ENCODE assay signal across 8 cellular contexts in the genomic region with DNA sequence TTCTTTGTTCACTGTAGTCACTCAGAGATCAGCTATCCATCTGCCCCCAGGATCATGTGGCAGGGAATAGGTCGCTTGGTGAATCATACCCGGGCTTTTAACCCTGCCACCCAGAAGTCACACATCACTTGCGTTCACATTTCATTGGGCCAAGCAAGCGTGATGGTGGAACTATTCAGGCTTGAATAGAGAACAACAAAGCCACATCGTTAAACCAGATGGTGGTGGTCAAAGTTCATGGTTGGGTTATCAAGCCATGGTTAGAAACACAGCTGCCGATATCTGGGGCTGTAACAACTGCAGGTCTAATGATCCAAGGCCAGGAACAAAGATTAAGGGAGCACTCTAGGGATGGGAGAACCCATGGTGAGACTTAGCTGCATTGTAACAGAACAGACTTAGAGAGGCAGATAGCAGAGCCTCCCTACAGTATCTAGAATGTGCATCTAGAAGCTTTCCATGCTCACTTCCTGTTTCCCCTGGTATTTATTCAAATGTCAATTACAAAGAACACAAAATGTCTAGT. TPM values are rescaled to one million over a fixed set of nuclear protein-coding genes. Genes with fewer than 3 reads are reported as not detected.
DNase-seq lines count a peak whose midpoint lies in the region; ATAC-seq and TF ChIP-seq lines count a peak whose summit lies in the region.

No MANE protein-coding gene starts in this region.

- H3K4me1 ChIP-seq in GM23248 (ENCODE audit: insufficient read depth): peaks cover 29% of the 10 kb centered on the region

- H3K9ac ChIP-seq in GM23248: no peak overlapping the region

- peaks cover 4% of the 10 kb centered on the region for H3K9me3 Mint-ChIP-seq in activated B cell treated with CpG ODN at 0.5 μM for 24 hours
- peaks cover 7% of the 10 kb centered on the region for H3K9me3 Mint-ChIP-seq in type B pancreatic cell

- in situ Hi-C loops in Caki2 (cut with HindIII; ENCODE audit: low pct_unique_long_range_greater_than_20kb, low sequenced_read_pairs) (no loop called here), GM23248 (cut with MboI) (no loop called here)

- H3K4me2 ChIP-seq in GM23248 (ENCODE audit: unreplicated experiment): no peak overlapping the region

- H3K4me3 ChIP-seq in GM23248: no peak overlapping the region

- TF ChIP-seq CTCF in activated B cell treated with CpG ODN at 0.5 μM for 24 hours (IDR thresholded peaks at IDR 0.05) (no peak), type B pancreatic cell (conservative IDR thresholded peaks at IDR 0.05) (no peak)

- H3K27ac Mint-ChIP-seq in activated B cell treated with CpG ODN at 0.5 μM for 24 hours (peak overlapping the region; percentile 99), type B pancreatic cell (no peak overlapping the region)

- peak; percentile 93 for DNase-seq in Caki2 (ENCODE audit: low read depth)
- peak; percentile 40 for DNase-seq in activated B cell treated with CpG ODN at 0.5 μM for 24 hours
- DNase-seq in type B pancreatic cell (ENCODE audit: extremely low spot score, unreplicated experiment): no peak
- DNase-seq in A172 (ENCODE audit: low spot score): no peak
- DNase-seq in NCI-H1048 (lab: John Stamatoyannopoulos, UW): no peak
- no peak for DNase-seq in GM23248

- H3K4me3 Mint-ChIP-seq in activated B cell treated with CpG ODN at 0.5 μM for 24 hours: peak overlapping the region; percentile 90
- no peak overlapping the region for H3K4me3 Mint-ChIP-seq in type B pancreatic cell

- H3K36me3 Mint-ChIP-seq in activated B cell treated with CpG ODN at 0.5 μM for 24 hours (ENCODE audit: low read depth): peaks cover 33% of the 10 kb centered on the region
- no peaks in the 10 kb centered on the region for H3K36me3 Mint-ChIP-seq in type B pancreatic cell

- H4K20me1 ChIP-seq in GM23248 (ENCODE audit: insufficient read depth): no peaks in the 10 kb centered on the region

- peak; percentile 81 for ATAC-seq in GM19395 (IDR thresholded peaks at IDR 0.05; ENCODE audit: unreplicated experiment)
- ATAC-seq in HG03342 (IDR thresholded peaks at IDR 0.05; ENCODE audit: unreplicated experiment): peak; percentile 76
- ATAC-seq in activated B cell treated with CpG ODN at 0.5 μM for 24 hours (ENCODE audit: low read depth): peak; percentile 76

- CTCF ChIA-PET in activated B cell treated with CpG ODN at 0.5 μM for 24 hours (lab: Charles Lee): interaction anchor here (0.8 to 2.6 kb wide), 8 partner anchors 10 to 132 kb away, joined by 3 to 30 read pairs (median 4); a partner anchor contains a TSS

- H2AFZ ChIP-seq in GM23248: no peak overlapping the region

- no peaks in the 10 kb centered on the region for H3K9me2 ChIP-seq in GM23248 (ENCODE audit: insufficient read depth)

- POLR2A ChIA-PET in activated B cell treated with CpG ODN at 0.5 μM for 24 hours (lab: Charles Lee): interaction anchor here (0.8 to 4.7 kb wide), 38 partner anchors 9 to 103 kb away, joined by 3 to 121 read pairs (median 8); a partner anchor contains a TSS

- intact Hi-C loops in activated B cell treated with CpG ODN at 0.5 μM for 24 hours (cut with micrococcal nuclease): loop anchor here (1.0 to 5.0 kb wide), 15 partner anchors 9 to 697 kb away; a partner anchor contains a TSS

- no peaks in the 10 kb centered on the region for H3K36me3 ChIP-seq in GM23248 (ENCODE audit: low read depth)

- no peaks in the 10 kb centered on the region for H3K27me3 ChIP-seq in GM23248 (replicated peaks; ENCODE audit: insufficient read depth)

- H3F3A ChIP-seq in GM23248 (ENCODE audit: insufficient read depth): peaks cover 10% of the 10 kb centered on the region; the same call in 1 of the 2 replicates

- H3K9me3 ChIP-seq in GM23248 (ENCODE audit: low read depth): peaks cover 2% of the 10 kb centered on the region

- H3K27me3 Mint-ChIP-seq in activated B cell treated with CpG ODN at 0.5 μM for 24 hours (no peaks in the 10 kb centered on the region), type B pancreatic cell (no peaks in the 10 kb centered on the region)

- no peak overlapping the region for H3K27ac ChIP-seq in GM23248

- H3K79me2 ChIP-seq in GM23248 (ENCODE audit: insufficient read depth): no peaks in the 10 kb centered on the region

- H3K4me1 Mint-ChIP-seq in activated B cell treated with CpG ODN at 0.5 μM for 24 hours (peaks cover 90% of the 10 kb centered on the region), type B pancreatic cell (ENCODE audit: unreplicated experiment) (no peaks in the 10 kb centered on the region)

- WGBS in GM23248 (ENCODE audit: low coverage in 1 of 2, low lambda C conversion rate in 2 of 2, missing lambda C conversion rate in 2 of 2), 2 experiments: 84 to 85% methylated on average over 6 of the region's 6 CpGs

RNA-seq across cellular contexts. Expression of a gene that starts 40.0 kb away (rescaled TPM):
- not detected in 2 replicates for total RNA-seq in Caki2 (2014; rRNA removed; shearing (Covaris generic); ENCODE audit: low replicate concordance)
- total RNA-seq in activated B cell treated with CpG ODN at 0.5 μM for 24 hours (426 and 506 TPM in 2 replicates), type B pancreatic cell (ENCODE audit: low replicate concordance) (not detected in 2 replicates)
- total RNA-seq in A172 (2014; rRNA removed; shearing (Covaris generic)): 2.8 and 3.1 TPM in 2 replicates
- 0.38 and 0.86 TPM in 2 replicates for total RNA-seq in GM23248 (2014; rRNA removed; shearing (Covaris generic))
- 0.66 and 0.70 TPM in 2 replicates for polyA plus RNA-seq in GM23248 (2016; fragmentation: Nextera tagmentation; extraction: Ambion mirVana)

RNA-seq across cellular contexts. Expression of a gene that starts 58.4 kb away (rescaled TPM):
- total RNA-seq in Caki2 (2014; rRNA removed; shearing (Covaris generic); ENCODE audit: low replicate concordance): not detected in 2 replicates
- total RNA-seq in activated B cell treated with CpG ODN at 0.5 μM for 24 hours: not detected in 2 replicates
- total RNA-seq in type B pancreatic cell (ENCODE audit: low replicate concordance): 0.69 and 0.89 TPM in 2 replicates
- total RNA-seq in A172 (2014; rRNA removed; shearing (Covaris generic)): 4.7 and 12.7 TPM in 2 replicates
- not detected in 2 replicates for total RNA-seq in GM23248 (2014; rRNA removed; shearing (Covaris generic))
- polyA plus RNA-seq in GM23248 (2016; fragmentation: Nextera tagmentation; extraction: Ambion mirVana): 1.3 and 2.9 TPM in 2 replicates

Comparison
In these comparisons a context has a peak if more than half of its experiments do, and no peak if none do; other contexts are left out.
1. DNase-seq: peak in Caki2 (single experiment) and activated B cell treated with CpG ODN at 0.5 μM for 24 hours (single experiment); none in type B pancreatic cell (single experiment), A172 (single experiment), NCI-H1048 (single experiment) and GM23248 (single experiment).
2. RNA of a gene that starts 40.0 kb away (total RNA-seq): 426 to 506 TPM in activated B cell treated with CpG ODN at 0.5 μM for 24 hours; 2.8 to 3.1 TPM in A172, 0.38 to 0.86 TPM in GM23248, not detected in type B pancreatic cell and not detected in Caki2; every median in the first group is over 100 times any median in the second.
3. Peak in every context shown above with its lines, with median percentiles within 50 percentile points of each other: ATAC-seq.